In the genomic region with DNA sequence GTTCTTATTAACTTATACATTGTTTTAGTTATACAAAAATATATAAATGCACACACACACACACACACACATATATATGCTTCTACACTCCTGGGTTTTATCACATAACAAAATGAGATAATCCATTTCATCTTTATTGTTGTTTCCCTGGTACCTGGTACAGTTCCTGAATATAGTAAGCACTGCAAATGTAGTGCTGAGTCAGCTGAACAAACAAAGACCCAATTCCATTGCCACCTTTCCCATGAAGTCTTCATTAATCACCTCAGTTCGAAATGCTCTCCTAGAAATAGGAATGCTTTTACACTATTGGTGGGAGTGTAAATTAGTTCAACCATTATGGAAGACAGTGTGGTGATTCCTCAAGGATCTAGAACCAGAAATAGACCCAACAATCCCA, we compare ENCODE assay signal across 31 cellular contexts. TPM values are rescaled to one million over a fixed set of nuclear protein-coding genes. Genes with fewer than 3 reads are reported as not detected.
DNase-seq lines count a peak whose midpoint lies in the region; ATAC-seq, FAIRE-seq and TF ChIP-seq lines count a peak whose summit lies in the region.
"Had no signal": no experiment of that assay in that cellular context is flagged by ENCODE, and none has a peak within 500 bp of the region (broad histone marks: within the 10 kb centered on the region; RNA-seq: fewer than 3 reads in every experiment).

No MANE protein-coding gene starts in this region.

- H3K36me3 Mint-ChIP-seq in activated naive CD8-positive, alpha-beta T cell treated with anti-CD3 and anti-CD28 coated beads, Interleukin-2, amount 50 U/mL, for 24 hours (ENCODE audit: low read depth), result no peaks in the 10 kb centered on the region
- H3K36me3 Mint-ChIP-seq in naive thymus-derived CD8-positive, alpha-beta T cell, result no peaks in the 10 kb centered on the region
- H3K36me3 Mint-ChIP-seq: CD14-positive monocyte; CD4-positive, alpha-beta memory T cell; CD4-positive, CD25-positive, alpha-beta regulatory T cell; CD8-positive, alpha-beta memory T cell had no signal

- H3K56ac ChIP-seq in IMR-90 (ENCODE audit: extremely low read depth, insufficient read depth, low read length), result no peak overlapping the region

- ATAC-seq in A549 (no peak), IMR-90 (ENCODE audit: low read depth) (no peak), K562 (no peak)
- ATAC-seq in activated naive CD8-positive, alpha-beta T cell treated with anti-CD3 and anti-CD28 coated beads, Interleukin-2, amount 50 U/mL, for 24 hours, result no peak
- no peak for ATAC-seq in naive thymus-derived CD8-positive, alpha-beta T cell
- ATAC-seq: GM12878 had no signal

- no peaks in the 10 kb centered on the region for H3K79me1 ChIP-seq in IMR-90 (ENCODE audit: low read depth in 1 of 2, low read length in 2 of 2)

- H3K4me2 ChIP-seq in A549, result no peak overlapping the region
- no peak overlapping the region for H3K4me2 ChIP-seq in IMR-90 (ENCODE audit: low read depth, low read length)
- H3K4me2 ChIP-seq in K562 (ENCODE audit: insufficient read depth, low read length), result no peak overlapping the region
- H3K4me2 ChIP-seq: BLaER1 had no signal

- H4K20me1 ChIP-seq in IMR-90 (ENCODE audit: insufficient read depth, low read length) (no peaks in the 10 kb centered on the region), K562 (replicated peaks; ENCODE audit: control insufficient read depth, insufficient read depth, low read length) (no peaks in the 10 kb centered on the region)
- H4K20me1 ChIP-seq: BLaER1 had no signal

- no peak overlapping the region for H2BK20ac ChIP-seq in IMR-90 (ENCODE audit: low read depth, low read length)

- in situ Hi-C loops in IMR-90 (cut with MboI; ENCODE audit: low sequenced_read_pairs) (loop anchor here (10.0 kb wide), 1 partner anchor 132 kb away; no protein-coding TSS in a partner anchor), K562 (cut with MboI) (no loop called here)

- no peak overlapping the region for H2BK15ac ChIP-seq in IMR-90 (ENCODE audit: low read depth, low read length)

- POLR2A ChIA-PET in A549 (lab: Yijun Ruan, JAX) (no interaction called here), IMR-90 (lab: Charles Lee; ENCODE audit: unreplicated experiment) (no interaction called here), K562 (lab: Yijun Ruan, JAX) (interaction anchor here (1.8 kb wide), 1 partner anchor 13 kb away, joined by 6 read pairs; no protein-coding TSS in a partner anchor)
- POLR2A ChIA-PET in naive thymus-derived CD8-positive, alpha-beta T cell (lab: Charles Lee), result no interaction called here

- no peaks in the 10 kb centered on the region for H3K9me3 Mint-ChIP-seq in activated naive CD8-positive, alpha-beta T cell treated with anti-CD3 and anti-CD28 coated beads, Interleukin-2, amount 50 U/mL, for 24 hours
- H3K9me3 Mint-ChIP-seq in naive thymus-derived CD8-positive, alpha-beta T cell, result no peaks in the 10 kb centered on the region
- H3K9me3 Mint-ChIP-seq: CD8-positive, alpha-beta memory T cell had no signal

- BruUV-seq in IMR-90 (replicated peaks; lab: Mats Ljungman, UMichigan), result no TSS peak
- no TSS peak for BruUV-seq in K562 (replicated peaks; lab: Mats Ljungman, UMichigan)

- DNase-seq in DMS53 (lab: John Stamatoyannopoulos, UW) (peak; percentile 13), DMS53 treated with DMSO at 0.1 percent for 48 hours (lab: John Stamatoyannopoulos, UW; ENCODE audit: unreplicated experiment) (no peak), A549 (ENCODE audit: low read depth in 1 of 2, low spot score in 1 of 2) (no peak), IMR-90 (no peak), K562 (ENCODE audit: extremely low read depth in 1 of 4, low spot score in 3 of 4) (no peak)
- DNase-seq in activated naive CD8-positive, alpha-beta T cell treated with anti-CD3 and anti-CD28 coated beads, Interleukin-2, amount 50 U/mL, for 24 hours, result no peak
- DNase-seq in naive thymus-derived CD8-positive, alpha-beta T cell, result no peak
- no peak for DNase-seq in activated CD8-positive, alpha-beta memory T cell treated with anti-CD3 and anti-CD28 coated beads, Interleukin-2, amount 50 U/mL, for 48 hours
- DNase-seq: ACHN; BE2C; C1 segment of cervical spinal cord; CD4-positive, alpha-beta memory T cell; CD4-positive, CD25-positive, alpha-beta regulatory T cell; CD8-positive, alpha-beta memory T cell; COR-L47; DMS 273 treated with DMSO at 0.1 percent for 48 hours; DMS153; DMS79; DND-41; EL; GDM1 had no signal

- TF ChIP-seq POLR2A in A549 (IDR thresholded peaks at IDR 0.05; ENCODE audit: low read length) (no peak), IMR-90 (IDR thresholded peaks at IDR 0.05; ENCODE audit: low read depth, low read length) (no peak), K562 (conservative IDR thresholded peaks at IDR 0.05) (no peak)

- dilution Hi-C loops in IMR-90 (cut with HindIII; ENCODE audit: low sequenced_read_pairs, unreplicated experiment), result no loop called here

- H3K4me1 Mint-ChIP-seq in activated naive CD8-positive, alpha-beta T cell treated with anti-CD3 and anti-CD28 coated beads, Interleukin-2, amount 50 U/mL, for 24 hours, result no peaks in the 10 kb centered on the region
- no peaks in the 10 kb centered on the region for H3K4me1 Mint-ChIP-seq in naive thymus-derived CD8-positive, alpha-beta T cell
- H3K4me1 Mint-ChIP-seq: CD4-positive, alpha-beta memory T cell; CD4-positive, CD25-positive, alpha-beta regulatory T cell; CD8-positive, alpha-beta memory T cell had no signal

- no peak overlapping the region for H2BK5ac ChIP-seq in IMR-90 (ENCODE audit: low read depth, low read length, poor library complexity, severe bottlenecking)

- no peak overlapping the region for H3K18ac ChIP-seq in IMR-90 (ENCODE audit: low read depth, low read length)

- no peak overlapping the region for H4K8ac ChIP-seq in IMR-90 (ENCODE audit: low read depth in 2 of 2, low read length in 2 of 2)

- CTCF ChIA-PET in A549 (lab: Yijun Ruan, JAX), result no interaction called here
- CTCF ChIA-PET in IMR-90 (lab: Yijun Ruan, JAX), result no interaction called here
- CTCF ChIA-PET in K562 (lab: Yijun Ruan, JAX; ENCODE audit: low intra/inter-chr PET ratio), result no interaction called here

- H3K4me3 Mint-ChIP-seq in activated naive CD8-positive, alpha-beta T cell treated with anti-CD3 and anti-CD28 coated beads, Interleukin-2, amount 50 U/mL, for 24 hours, result no peak overlapping the region
- no peak overlapping the region for H3K4me3 Mint-ChIP-seq in naive thymus-derived CD8-positive, alpha-beta T cell
- H3K4me3 Mint-ChIP-seq: CD14-positive monocyte; CD4-positive, alpha-beta memory T cell; CD4-positive, CD25-positive, alpha-beta regulatory T cell; CD8-positive, alpha-beta memory T cell had no signal

- H3K23ac ChIP-seq in IMR-90 (ENCODE audit: low read depth, low read length), result no peak overlapping the region

- no peak overlapping the region for H2BK120ac ChIP-seq in IMR-90 (ENCODE audit: low read depth, low read length)

- 52% methylated on average over 1 of the region's 1 CpG for WGBS in A549 (ENCODE audit: missing lambda C conversion rate)
- WGBS in IMR-90 (ENCODE audit: extremely low coverage in 2 of 2, insufficient read length in 1 of 2), 2 experiments, result no CpG with 5 or more reads among the region's 1 CpG
- 25% methylated on average over 1 of the region's 1 CpG for WGBS in K562 (ENCODE audit: insufficient coverage, low coverage, missing lambda C conversion rate)

- FAIRE-seq in A549 (lab: Jason Lieb, UNC) (no peak), K562 (lab: Jason Lieb, UNC) (no peak)
- FAIRE-seq: GM12878, GM12892, GM18507 had no signal

- H3K9me1 ChIP-seq in IMR-90 (ENCODE audit: insufficient read depth, low read length) (0 out of 2 replicates have a peak, but pooled peaks cover 4% of the 10 kb centered on the region), K562 (ENCODE audit: control insufficient read depth, insufficient read depth, low read length) (no peaks in the 10 kb centered on the region)

- no peak overlapping the region for H2AK9ac ChIP-seq in IMR-90 (replicated peaks; ENCODE audit: low read depth, low read length, poor library complexity)

- TF ChIP-seq CTCF in A549 (IDR thresholded peaks at IDR 0.05) (no peak), IMR-90 (conservative IDR thresholded peaks at IDR 0.05; ENCODE audit: low read depth, low read length) (no peak), K562 (IDR thresholded peaks at IDR 0.05 in 2 of 3, conservative IDR thresholded peaks at IDR 0.05 in 1 of 3; ENCODE audit: insufficient read depth in 2 of 3, low read depth in 1 of 3, low read length in 3 of 3) (no peak)

- H3K27ac Mint-ChIP-seq in activated naive CD8-positive, alpha-beta T cell treated with anti-CD3 and anti-CD28 coated beads, Interleukin-2, amount 50 U/mL, for 24 hours, result no peak overlapping the region
- no peak overlapping the region for H3K27ac Mint-ChIP-seq in naive thymus-derived CD8-positive, alpha-beta T cell
- H3K27ac Mint-ChIP-seq: CD14-positive monocyte; CD4-positive, CD25-positive, alpha-beta regulatory T cell; CD8-positive, alpha-beta memory T cell had no signal

- peaks cover 2% of the 10 kb centered on the region for H3K27me3 Mint-ChIP-seq in activated naive CD8-positive, alpha-beta T cell treated with anti-CD3 and anti-CD28 coated beads, Interleukin-2, amount 50 U/mL, for 24 hours
- peaks cover 0 to 3% (median 0%) of the 10 kb centered on the region in 5 donors for H3K27me3 Mint-ChIP-seq in naive thymus-derived CD8-positive, alpha-beta T cell

- no peak overlapping the region for H3K4ac ChIP-seq in IMR-90 (ENCODE audit: low read depth, low read length)

- H3K4me3 ChIP-seq in A549, result no peak overlapping the region
- no peak overlapping the region for H3K4me3 ChIP-seq in IMR-90 (ENCODE audit: insufficient read depth, low read depth, low read length)
- no peak overlapping the region for H3K4me3 ChIP-seq in K562
- H3K4me3 ChIP-seq: BLaER1, GM12878 had no signal

- H3K9ac ChIP-seq in IMR-90 (ENCODE audit: low read depth, low read length), result no peak overlapping the region
- no peak overlapping the region for H3K9ac ChIP-seq in K562 (ENCODE audit: insufficient read depth in 1 of 2, low read depth in 2 of 2, low read length in 2 of 2)
- H3K9ac ChIP-seq: BLaER1 had no signal

- H2AFZ ChIP-seq in IMR-90 (replicated peaks; ENCODE audit: low read length, poor library complexity), result no peak overlapping the region
- no peak overlapping the region for H2AFZ ChIP-seq in K562 (ENCODE audit: low read depth, low read length)

- H3K14ac ChIP-seq in IMR-90 (replicated peaks; ENCODE audit: low read depth, low read length), result no peak overlapping the region

- TF ChIP-seq EP300 in A549 (IDR thresholded peaks at IDR 0.05), result no peak
- no peak for TF ChIP-seq EP300 in K562 (IDR thresholded peaks at IDR 0.05; ENCODE audit: low read length)

- H3K36me3 ChIP-seq in IMR-90 (ENCODE audit: control insufficient read depth, insufficient read depth, low read length) (no peaks in the 10 kb centered on the region), K562 (ENCODE audit: control insufficient read depth, insufficient read depth, low read length) (no peaks in the 10 kb centered on the region)
- H3K36me3 ChIP-seq: BE2C, BLaER1 had no signal

- H3K4me1 ChIP-seq in A549 (peaks cover 7% of the 10 kb centered on the region; the same call in 1 of the 3 replicates), IMR-90 (ENCODE audit: control insufficient read depth, insufficient read depth, low read length) (peaks cover 5% of the 10 kb centered on the region; the same call in 1 of the 2 replicates), K562 (replicated peaks in 1 of 2; ENCODE audit: control insufficient read depth in 2 of 2, insufficient read depth in 2 of 2, low read length in 2 of 2) (peaks cover 0 to 7% of the 10 kb centered on the region in 2 experiments; a peak in 2 of 5 replicates)
- H3K4me1 ChIP-seq: BE2C, BLaER1 had no signal

- H3K27me3 ChIP-seq in IMR-90 (ENCODE audit: control insufficient read depth, insufficient read depth, low read length) (no peaks in the 10 kb centered on the region), K562 (ENCODE audit: control insufficient read depth in 2 of 2, insufficient read depth in 2 of 2, low read length in 2 of 2) (no peaks in the 10 kb centered on the region)
- H3K27me3 ChIP-seq: BE2C, BLaER1 had no signal

- no peaks in the 10 kb centered on the region for H3K9me3 ChIP-seq in A549
- no peaks in the 10 kb centered on the region for H3K9me3 ChIP-seq in IMR-90 (ENCODE audit: control insufficient read depth, insufficient read depth, low read length)
- no peaks in the 10 kb centered on the region for H3K9me3 ChIP-seq in K562 (replicated peaks; ENCODE audit: control insufficient read depth, insufficient read depth, low read depth, low read length)
- H3K9me3 ChIP-seq: BE2C, BLaER1 had no signal

- intact Hi-C loops in IMR-90 (cut with micrococcal nuclease), result no loop called here
- intact Hi-C loops in K562 (cut with micrococcal nuclease), result no loop called here

- no peaks in the 10 kb centered on the region for H3K79me2 ChIP-seq in K562 (ENCODE audit: control insufficient read depth, insufficient read depth, low read length)

- H4K5ac ChIP-seq in IMR-90 (ENCODE audit: low read depth, low read length), result no peak overlapping the region

- no peak overlapping the region for H3K27ac ChIP-seq in A549
- no peak overlapping the region for H3K27ac ChIP-seq in IMR-90 (ENCODE audit: insufficient read depth, low read length)
- H3K27ac ChIP-seq in K562 (ENCODE audit: extremely low read depth, low read depth, low read length), result no peak overlapping the region
- H3K27ac ChIP-seq: 22Rv1, BLaER1 had no signal

- H4K91ac ChIP-seq in IMR-90 (ENCODE audit: insufficient read depth, low read depth, low read length), result no peak overlapping the region

- TF ChIP-seq RAD21 in A549 (conservative IDR thresholded peaks at IDR 0.05 in 1 of 2, IDR thresholded peaks at IDR 0.05 in 1 of 2), result no peak
- no peak for TF ChIP-seq RAD21 in IMR-90 (IDR thresholded peaks at IDR 0.05; ENCODE audit: low read length)
- TF ChIP-seq RAD21 in K562 (CRISPR knock-in tag; conservative IDR thresholded peaks at IDR 0.05 in 1 of 2, IDR thresholded peaks at IDR 0.05 in 1 of 2), result no peak

- no peak overlapping the region for H2AK5ac ChIP-seq in IMR-90 (ENCODE audit: low read depth, low read length)

RNA-seq across cellular contexts. Expression of gene PTAR1, which starts 13.4 kb away (rescaled TPM):
- 32.4 and 34.6 TPM in 2 replicates for polyA plus RNA-seq in A549 (2011; rRNA removed)
- polyA plus RNA-seq in A549 (2012; cell fraction: cytosol; rRNA removed), result 3.8 and 4.5 TPM in 2 replicates
- polyA plus RNA-seq in A549 (2012; cell fraction: nucleus; rRNA removed), result 5.1 and 10.2 TPM in 2 replicates
- 16.6 to 17.2 TPM (median 16.9 TPM) in 3 replicates for polyA plus RNA-seq in A549 (2017; fragmentation: RNase III; extraction: RNeasy Plus Mini Kit Qiagen cat#74134 plus additional on column Dnase treatment)
- 35.8 and 42.7 TPM in 2 replicates for polyA minus RNA-seq in A549 (2011; rRNA and poly(A)+ RNA removed)
- total RNA-seq in IMR-90 (2012; rRNA removed), result 110 and 115 TPM in 2 replicates
- 7.5 and 10.6 TPM in 2 replicates for polyA plus RNA-seq in IMR-90 (2012; rRNA removed)
- 0.92 and 1.3 TPM in 2 replicates for polyA plus RNA-seq in IMR-90 (2012; cell fraction: cytosol; rRNA removed)
- 3.0 and 27.1 TPM in 2 replicates for polyA plus RNA-seq in IMR-90 (2012; cell fraction: nucleus; rRNA removed; ENCODE audit: low replicate concordance)
- 44.5 and 102 TPM in 2 replicates for total RNA-seq in K562 (2011; cell fraction: chromatin; rRNA removed; ENCODE audit: low replicate concordance)
- 19.3 and 25.8 TPM in 2 replicates for total RNA-seq in K562 (2011; cell fraction: nucleolus; rRNA removed)
- total RNA-seq in K562 (2011; cell fraction: nucleoplasm; rRNA removed), result 59.2 and 97.3 TPM in 2 replicates
- total RNA-seq in K562 (2014; rRNA removed), result 27.3 and 30.9 TPM in 2 replicates
- 48.0 and 52.4 TPM in 2 replicates for total RNA-seq in K562 (2014; rRNA removed; fragmentation: Illumina TruSeq; extraction: Trizol)
- 37.6 and 38.0 TPM in 2 replicates for total RNA-seq in K562 (2015; rRNA removed; fragmentation: Illumina TruSeq; extraction: Trizol)
- 29.3 and 31.7 TPM in 2 replicates for total RNA-seq in K562 (2021)
- 28.0 and 31.0 TPM in 2 replicates for polyA plus RNA-seq in K562 (2011; rRNA removed)
- polyA plus RNA-seq in K562 (2011; cell fraction: cytosol; rRNA removed), result 3.8 and 11.3 TPM in 2 replicates
- polyA plus RNA-seq in K562 (2011; cell fraction: nucleus; rRNA removed), result 56.9 and 96.3 TPM in 2 replicates
- polyA plus RNA-seq in K562 (2012), result 12.0 and 15.0 TPM in 2 replicates
- polyA plus RNA-seq in K562 (2014; fragmentation: Illumina TruSeq; extraction: Trizol), result 24.7 and 26.2 TPM in 2 replicates
- 10 to 100 TPM; 10.1 to 10.8 TPM for polyA plus RNA-seq in K562 (2014; fragmentation: Nextera tagmentation; extraction: Ambion mirVana)
- polyA plus RNA-seq in K562 (2014; rRNA removed), result 16.1 and 17.5 TPM in 2 replicates
- 69.1 and 99.4 TPM in 2 replicates for polyA minus RNA-seq in K562 (2011; rRNA and poly(A)+ RNA removed)
- polyA minus RNA-seq in K562 (2011; cell fraction: cytosol; rRNA and poly(A)+ RNA removed), result 18.3 and 21.9 TPM in 2 replicates
- polyA minus RNA-seq in K562 (2011; cell fraction: nucleus; rRNA and poly(A)+ RNA removed), result 59.6 and 122 TPM in 2 replicates
- total RNA-seq in naive thymus-derived CD8-positive, alpha-beta T cell, result 10 to 100 TPM; 87.8 to 88.7 TPM
- 10 to 100 TPM in 2 of 3 donors, 1 to 10 TPM in 1; 8.1 to 14.0 (median 13.1) TPM for polyA plus RNA-seq in naive thymus-derived CD8-positive, alpha-beta T cell

RNA-seq across cellular contexts. Expression of gene CFAP95, which starts 47.4 kb away (rescaled TPM):
- 0.19 and 0.41 TPM in 2 replicates for polyA plus RNA-seq in A549 (2011; rRNA removed)
- not detected in 2 replicates for polyA plus RNA-seq in A549 (2012; cell fraction: cytosol; rRNA removed)
- polyA plus RNA-seq in A549 (2012; cell fraction: nucleus; rRNA removed), result not detected in 2 replicates
- 0.15 to 0.17 TPM in 2 of 3 replicates, not detected in the other for polyA plus RNA-seq in A549 (2017; fragmentation: RNase III; extraction: RNeasy Plus Mini Kit Qiagen cat#74134 plus additional on column Dnase treatment)
- polyA minus RNA-seq in A549 (2011; rRNA and poly(A)+ RNA removed), result not detected in 2 replicates
- not detected in 2 replicates for total RNA-seq in IMR-90 (2012; rRNA removed)
- not detected in 2 replicates for polyA plus RNA-seq in IMR-90 (2012; rRNA removed)
- polyA plus RNA-seq in IMR-90 (2012; cell fraction: cytosol; rRNA removed), result not detected in 2 replicates
- not detected in 2 replicates for polyA plus RNA-seq in IMR-90 (2012; cell fraction: nucleus; rRNA removed; ENCODE audit: low replicate concordance)
- total RNA-seq in K562 (2011; cell fraction: chromatin; rRNA removed; ENCODE audit: low replicate concordance), result 2.1 and 3.4 TPM in 2 replicates
- total RNA-seq in K562 (2011; cell fraction: nucleolus; rRNA removed), result 1.5 and 1.6 TPM in 2 replicates
- 2.1 and 2.6 TPM in 2 replicates for total RNA-seq in K562 (2011; cell fraction: nucleoplasm; rRNA removed)
- 1.7 and 3.1 TPM in 2 replicates for total RNA-seq in K562 (2014; rRNA removed)
- total RNA-seq in K562 (2014; rRNA removed; fragmentation: Illumina TruSeq; extraction: Trizol), result 1.7 and 2.0 TPM in 2 replicates
- total RNA-seq in K562 (2015; rRNA removed; fragmentation: Illumina TruSeq; extraction: Trizol), result 0.62 and 0.75 TPM in 2 replicates
- total RNA-seq in K562 (2021), result 1.1 and 2.8 TPM in 2 replicates
- polyA plus RNA-seq in K562 (2011; rRNA removed), result 0.58 and 6.3 TPM in 2 replicates
- 1.9 TPM in 1 of 2 replicates, not detected in the other for polyA plus RNA-seq in K562 (2011; cell fraction: cytosol; rRNA removed)
- 0.24 and 1.1 TPM in 2 replicates for polyA plus RNA-seq in K562 (2011; cell fraction: nucleus; rRNA removed)
- 0.25 and 0.57 TPM in 2 replicates for polyA plus RNA-seq in K562 (2012)
- polyA plus RNA-seq in K562 (2014; fragmentation: Illumina TruSeq; extraction: Trizol), result 1.2 and 2.9 TPM in 2 replicates
- polyA plus RNA-seq in K562 (2014; fragmentation: Nextera tagmentation; extraction: Ambion mirVana), result 1 to 10 TPM; 3.4 to 5.0 TPM
- polyA plus RNA-seq in K562 (2014; rRNA removed), result 1.2 and 1.9 TPM in 2 replicates
- 2.2 TPM in 1 of 2 replicates, not detected in the other for polyA minus RNA-seq in K562 (2011; rRNA and poly(A)+ RNA removed)
- 1.4 TPM in 1 of 2 replicates, not detected in the other for polyA minus RNA-seq in K562 (2011; cell fraction: cytosol; rRNA and poly(A)+ RNA removed)
- polyA minus RNA-seq in K562 (2011; cell fraction: nucleus; rRNA and poly(A)+ RNA removed), result 1.2 TPM in 1 of 2 replicates, not detected in the other
- 1 to 10 TPM; 4.9 to 8.9 TPM for total RNA-seq in naive thymus-derived CD8-positive, alpha-beta T cell
- under 1 TPM in 2 of 3 donors, not detected in 1; 0.52 to 0.66 TPM for polyA plus RNA-seq in naive thymus-derived CD8-positive, alpha-beta T cell
- total RNA-seq: A172; CD4-positive, alpha-beta memory T cell; CD4-positive, CD25-positive, alpha-beta regulatory T cell; Daoy; G401; GM12878 had no signal
- polyA plus RNA-seq: AG04450; CD14-positive monocyte; CD4-positive, alpha-beta memory T cell; CD8-positive, alpha-beta memory T cell; GM12878 had no signal
